In the genomic region with DNA sequence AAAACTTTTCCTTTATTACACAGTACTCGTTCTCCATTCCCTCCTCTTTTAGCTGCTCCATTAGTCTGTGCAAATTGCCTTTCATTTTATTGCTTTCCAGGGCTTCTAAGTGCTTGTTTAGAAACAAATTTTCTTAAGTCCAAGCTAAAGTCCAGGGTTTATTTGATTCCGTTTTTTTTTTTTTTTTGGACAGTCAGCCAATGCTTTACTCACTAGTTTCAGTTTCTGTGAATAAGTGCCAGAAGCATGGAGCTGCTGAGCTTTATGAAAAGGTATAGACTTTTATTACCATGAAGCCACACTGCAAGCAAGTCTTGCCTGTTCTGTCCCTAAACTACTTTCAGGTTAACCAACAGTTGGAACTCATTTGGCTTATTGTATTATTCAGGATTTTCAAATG, we compare ENCODE assay signal across 20 cellular contexts.
DNase-seq lines count a peak whose midpoint lies in the region; ATAC-seq, FAIRE-seq and TF ChIP-seq lines count a peak whose summit lies in the region.
"Had no signal": no experiment of that assay in that cellular context is flagged by ENCODE, and none has a peak within 500 bp of the region (broad histone marks: within the 10 kb centered on the region; RNA-seq: fewer than 3 reads in every experiment).

No MANE protein-coding gene starts in this region.

- no peak for TF ChIP-seq EP300 in SK-N-SH (IDR thresholded peaks at IDR 0.05; ENCODE audit: borderline replicate concordance in 1 of 2, low read depth in 1 of 2, low read length in 1 of 2)

- WGBS in SK-N-SH (ENCODE audit: low lambda C conversion rate), result 18% methylated on average over 2 of the region's 2 CpGs
- WGBS in smooth muscle cell (ENCODE audit: low lambda C conversion rate), result 32% methylated on average over 2 of the region's 2 CpGs

- no peaks in the 10 kb centered on the region; the same call in 1 of the 2 replicates for H3K9me2 ChIP-seq in SK-N-SH

- H2AFZ ChIP-seq in SK-N-SH (ENCODE audit: low read depth) (no peak overlapping the region), astrocyte (ENCODE audit: low read depth, low read length) (no peak overlapping the region), smooth muscle cell (ENCODE audit: low read depth) (peak overlapping the region; percentile 69)

- POLR2A ChIA-PET in SK-N-SH (lab: Yijun Ruan, JAX), result no interaction called here
- POLR2A ChIA-PET in activated CD4-positive, alpha-beta T cell treated with anti-CD3 and anti-CD28 coated beads, Interleukin-2, amount 10 ng/mL, durations not matched to agents 7 days and 5 days (lab: Charles Lee), result no interaction called here

- H3K27me3 ChIP-seq in SK-N-SH (ENCODE audit: insufficient read depth) (no peaks in the 10 kb centered on the region), astrocyte (ENCODE audit: insufficient read depth, low read length) (no peaks in the 10 kb centered on the region), smooth muscle cell (ENCODE audit: low read depth) (no peaks in the 10 kb centered on the region)
- H3K27me3 ChIP-seq: esophagus muscularis mucosa, tibial artery had no signal

- no peaks in the 10 kb centered on the region for H3K36me3 Mint-ChIP-seq in astrocyte (ENCODE audit: low read depth, unreplicated experiment)
- no peaks in the 10 kb centered on the region for H3K36me3 Mint-ChIP-seq in activated CD4-positive, alpha-beta T cell treated with anti-CD3 and anti-CD28 coated beads, Interleukin-2, amount 10 ng/mL, durations not matched to agents 7 days and 5 days (ENCODE audit: low read depth)
- H3K36me3 Mint-ChIP-seq: activated naive CD8-positive, alpha-beta T cell; CD8-positive, alpha-beta memory T cell; stimulated activated naive B cell treated with anti-CD40 and anti-IgM and Interleukin-4, amounts not matched to agents 10 μg/mL and 1 μg/mL and 100 μg/mL, for 72 hours had no signal

- no peak for DNase-seq in SK-N-SH
- DNase-seq in astrocyte (ENCODE audit: low read depth), result no peak
- no peak for DNase-seq in kidney
- DNase-seq in smooth muscle cell (lab: John Stamatoyannopoulos, UW; ENCODE audit: unreplicated experiment), result no peak
- DNase-seq in activated CD4-positive, alpha-beta T cell treated with anti-CD3 and anti-CD28 coated beads, Interleukin-2, amount 10 ng/mL, durations not matched to agents 7 days and 5 days, result no peak
- DNase-seq: CD8-positive, alpha-beta memory T cell; KBM-7; NCI-H1105 treated with DMSO at 0.1 percent for 48 hours; NCI-H2107; NCI-H526 treated with DMSO at 0.1 percent for 48 hours; stimulated activated naive B cell treated with anti-CD40 and anti-IgM and Interleukin-4, amounts not matched to agents 10 μg/mL and 1 μg/mL and 100 μg/mL, for 72 hours; tibial artery had no signal

- no peak for FAIRE-seq in astrocyte (lab: Jason Lieb, UNC)
- FAIRE-seq in kidney (lab: Jason Lieb, UNC), result peak; percentile 32
- FAIRE-seq: bronchial epithelial cell, keratinocyte had no signal

- no peak for TF ChIP-seq RAD21 in SK-N-SH (IDR thresholded peaks at IDR 0.05; ENCODE audit: low read length)

- H3K36me3 ChIP-seq in SK-N-SH (replicated peaks in 1 of 2; ENCODE audit: control insufficient read depth in 1 of 2, insufficient read depth in 2 of 2, low read length in 1 of 2) (no peaks in the 10 kb centered on the region), astrocyte (ENCODE audit: insufficient read depth, low read length) (no peaks in the 10 kb centered on the region), kidney (ENCODE audit: control insufficient read depth in 1 of 2, insufficient read depth in 2 of 2, low read length in 2 of 2) (no peaks in the 10 kb centered on the region), smooth muscle cell (ENCODE audit: low read depth) (no peaks in the 10 kb centered on the region)
- H3K36me3 ChIP-seq: esophagus muscularis mucosa, tibial artery had no signal

- H3K9ac ChIP-seq in SK-N-SH (no peak overlapping the region), astrocyte (ENCODE audit: low read length) (no peak overlapping the region), kidney (ENCODE audit: low read length in 2 of 2) (no peak overlapping the region), smooth muscle cell (ENCODE audit: low read depth) (no peak overlapping the region)

- TF ChIP-seq CTCF in SK-N-SH (IDR thresholded peaks at IDR 0.05) (no peak), astrocyte (IDR thresholded peaks at IDR 0.05; ENCODE audit: insufficient read depth, low read depth, low read length) (no peak), kidney (IDR thresholded peaks at IDR 0.05; ENCODE audit: borderline replicate concordance, extremely low read depth, insufficient read depth) (no peak), smooth muscle cell (IDR thresholded peaks at IDR 0.05; ENCODE audit: borderline replicate concordance, insufficient read depth, poor library complexity, severe bottlenecking) (no peak)

- peaks cover 13% of the 10 kb centered on the region for H3K9me3 Mint-ChIP-seq in astrocyte (ENCODE audit: unreplicated experiment)
- H3K9me3 Mint-ChIP-seq in activated CD4-positive, alpha-beta T cell treated with anti-CD3 and anti-CD28 coated beads, Interleukin-2, amount 10 ng/mL, durations not matched to agents 7 days and 5 days, result peaks cover 8% of the 10 kb centered on the region

- H3K4me3 Mint-ChIP-seq in astrocyte (ENCODE audit: unreplicated experiment), result no peak overlapping the region
- H3K4me3 Mint-ChIP-seq in activated CD4-positive, alpha-beta T cell treated with anti-CD3 and anti-CD28 coated beads, Interleukin-2, amount 10 ng/mL, durations not matched to agents 7 days and 5 days, result no peak overlapping the region
- H3K4me3 Mint-ChIP-seq: activated naive CD8-positive, alpha-beta T cell; CD8-positive, alpha-beta memory T cell; stimulated activated naive B cell treated with anti-CD40 and anti-IgM and Interleukin-4, amounts not matched to agents 10 μg/mL and 1 μg/mL and 100 μg/mL, for 72 hours had no signal

- H3K4me3 ChIP-seq in SK-N-SH (ENCODE audit: low read depth in 2 of 2, low read length in 1 of 2) (peak overlapping the region in 1 of 2 experiments; percentile 12; a peak in 1 of 4 replicates), astrocyte (ENCODE audit: insufficient read depth, low read depth, low read length) (no peak overlapping the region), kidney (ENCODE audit: low read length in 2 of 2) (peak overlapping the region; percentile 29 to 36), smooth muscle cell (peak overlapping the region; percentile 32)
- H3K4me3 ChIP-seq: esophagus muscularis mucosa, tibial artery had no signal

- CTCF ChIA-PET in SK-N-SH (lab: Yijun Ruan, JAX), result no interaction called here
- CTCF ChIA-PET in activated CD4-positive, alpha-beta T cell treated with anti-CD3 and anti-CD28 coated beads, Interleukin-2, amount 10 ng/mL, durations not matched to agents 7 days and 5 days (lab: Charles Lee), result no interaction called here

- H3K4me2 ChIP-seq in SK-N-SH, result no peak overlapping the region
- peak overlapping the region; percentile 23 for H3K4me2 ChIP-seq in astrocyte (ENCODE audit: low read length)
- H3K4me2 ChIP-seq in smooth muscle cell, result peak overlapping the region; percentile 74

- H3K4me1 ChIP-seq in SK-N-SH (ENCODE audit: control insufficient read depth in 1 of 2, insufficient read depth in 2 of 2, low read depth in 1 of 2, low read length in 1 of 2) (no peaks in the 10 kb centered on the region), astrocyte (ENCODE audit: insufficient read depth, low read length) (no peaks in the 10 kb centered on the region), kidney (ENCODE audit: control insufficient read depth in 1 of 2, insufficient read depth in 1 of 2, low read depth in 1 of 2, low read length in 2 of 2) (peaks cover 0 to 5% of the 10 kb centered on the region in 2 donors), smooth muscle cell (ENCODE audit: low read depth) (no peaks in the 10 kb centered on the region)
- H3K4me1 ChIP-seq: esophagus muscularis mucosa, tibial artery had no signal

- H4K20me1 ChIP-seq in SK-N-SH (ENCODE audit: insufficient read depth), result no peaks in the 10 kb centered on the region
- H4K20me1 ChIP-seq in astrocyte (ENCODE audit: insufficient read depth, low read length), result no peaks in the 10 kb centered on the region
- H4K20me1 ChIP-seq in smooth muscle cell (ENCODE audit: low read depth), result no peaks in the 10 kb centered on the region

- intact Hi-C loops in kidney (cut with DNase I), result no loop called here

- peak; percentile 44 for ATAC-seq in SK-N-SH treated with all-trans-retinoic acid at 6 μM for 48 hours
- no peak for ATAC-seq in HG03439 (IDR thresholded peaks at IDR 0.05; ENCODE audit: unreplicated experiment)
- no peak for ATAC-seq in GM18861 (IDR thresholded peaks at IDR 0.05; ENCODE audit: unreplicated experiment)
- ATAC-seq: stimulated activated naive B cell treated with anti-CD40 and anti-IgM and Interleukin-4, amounts not matched to agents 10 μg/mL and 1 μg/mL and 100 μg/mL, for 72 hours had no signal

- H3K9me3 ChIP-seq in SK-N-SH (no peaks in the 10 kb centered on the region), astrocyte (ENCODE audit: insufficient read depth, low read depth, low read length) (no peaks in the 10 kb centered on the region), kidney (ENCODE audit: control insufficient read depth in 1 of 2, low read length in 2 of 2) (peaks cover 0 to 2% of the 10 kb centered on the region in 2 donors), smooth muscle cell (replicated peaks; ENCODE audit: low read depth) (no peaks in the 10 kb centered on the region)
- H3K9me3 ChIP-seq: esophagus muscularis mucosa, tibial artery had no signal

- H3K27me3 Mint-ChIP-seq in astrocyte (ENCODE audit: low read depth, unreplicated experiment), result no peaks in the 10 kb centered on the region
- no peaks in the 10 kb centered on the region for H3K27me3 Mint-ChIP-seq in activated CD4-positive, alpha-beta T cell treated with anti-CD3 and anti-CD28 coated beads, Interleukin-2, amount 10 ng/mL, durations not matched to agents 7 days and 5 days
- H3K27me3 Mint-ChIP-seq: activated naive CD8-positive, alpha-beta T cell; CD8-positive, alpha-beta memory T cell; stimulated activated naive B cell treated with anti-CD40 and anti-IgM and Interleukin-4, amounts not matched to agents 10 μg/mL and 1 μg/mL and 100 μg/mL, for 72 hours had no signal

- H3K4me1 Mint-ChIP-seq in astrocyte (ENCODE audit: low read depth, unreplicated experiment), result peaks cover 7% of the 10 kb centered on the region
- no peaks in the 10 kb centered on the region for H3K4me1 Mint-ChIP-seq in activated CD4-positive, alpha-beta T cell treated with anti-CD3 and anti-CD28 coated beads, Interleukin-2, amount 10 ng/mL, durations not matched to agents 7 days and 5 days
- H3K4me1 Mint-ChIP-seq: CD8-positive, alpha-beta memory T cell; stimulated activated naive B cell treated with anti-CD40 and anti-IgM and Interleukin-4, amounts not matched to agents 10 μg/mL and 1 μg/mL and 100 μg/mL, for 72 hours had no signal

- H3F3A ChIP-seq in SK-N-SH (replicated peaks; ENCODE audit: insufficient read depth) (no peaks in the 10 kb centered on the region), smooth muscle cell (ENCODE audit: low read depth) (no peaks in the 10 kb centered on the region)

- H3K79me2 ChIP-seq in SK-N-SH (ENCODE audit: insufficient read depth) (no peaks in the 10 kb centered on the region), astrocyte (ENCODE audit: insufficient read depth, low read length) (no peaks in the 10 kb centered on the region), smooth muscle cell (ENCODE audit: low read depth) (no peaks in the 10 kb centered on the region)

- H3K27ac ChIP-seq in SK-N-SH (ENCODE audit: low read depth in 2 of 2, low read length in 1 of 2), result no peak overlapping the region
- H3K27ac ChIP-seq in astrocyte (ENCODE audit: low read depth, low read length), result no peak overlapping the region
- no peak overlapping the region for H3K27ac ChIP-seq in kidney (ENCODE audit: low read depth in 2 of 2, low read length in 2 of 2)
- no peak overlapping the region for H3K27ac ChIP-seq in smooth muscle cell (ENCODE audit: low read depth)
- H3K27ac ChIP-seq: 22Rv1, esophagus muscularis mucosa, tibial artery had no signal

- no peak overlapping the region for H3K27ac Mint-ChIP-seq in astrocyte (ENCODE audit: unreplicated experiment)
- H3K27ac Mint-ChIP-seq in activated CD4-positive, alpha-beta T cell treated with anti-CD3 and anti-CD28 coated beads, Interleukin-2, amount 10 ng/mL, durations not matched to agents 7 days and 5 days, result no peak overlapping the region
- H3K27ac Mint-ChIP-seq: activated naive CD8-positive, alpha-beta T cell; CD8-positive, alpha-beta memory T cell; stimulated activated naive B cell treated with anti-CD40 and anti-IgM and Interleukin-4, amounts not matched to agents 10 μg/mL and 1 μg/mL and 100 μg/mL, for 72 hours had no signal
